22 cellular contexts compared by ENCODE assay signal in genomic region chr1:3062616-3063378, GRCh38. TPM values are rescaled to one million over a fixed set of nuclear protein-coding genes. Genes with fewer than 3 reads are reported as not detected.
DNase-seq lines count a peak whose midpoint lies in the region; ATAC-seq and TF ChIP-seq lines count a peak whose summit lies in the region.
"Had no signal": no experiment of that assay in that cellular context is flagged by ENCODE, and none has a peak within 500 bp of the region (broad histone marks: within the 10 kb centered on the region; RNA-seq: fewer than 3 reads in every experiment).

No MANE protein-coding gene starts in this region.

- TF ChIP-seq POLR2A in suprapubic skin (IDR thresholded peaks at IDR 0.05), result no peak

- DNase-seq in activated effector memory CD4-positive, alpha-beta T cell treated with anti-CD3 and anti-CD28 coated beads, Interleukin-2, amount 50 U/mL, for 16 hours, result peak; percentile 38
- DNase-seq in activated effector memory CD4-positive, alpha-beta T cell treated with Interleukin-2 at 50 U/mL for 16 hours, result no peak
- DNase-seq in left cardiac atrium, result peak; percentile 30
- peak; percentile 51 to 64 for DNase-seq in suprapubic skin (ENCODE audit: low spot score in 2 of 2)
- DNase-seq in kidney tubule cell (ENCODE audit: low spot score), result no peak
- no peak for DNase-seq in SJCRH30
- DNase-seq: 8988T; activated CD4-positive, alpha-beta T cell treated with anti-CD3 and anti-CD28 coated beads for 1 hour; activated gamma-delta T cell; colonic mucosa; GDM1; KG1; NCI-H69; occipital lobe; small intestine; T-helper 9 cell had no signal

- ATAC-seq in left cardiac atrium (no peak), SK-N-SH treated with all-trans-retinoic acid at 6 μM for 48 hours (no peak)
- ATAC-seq: GM12878 had no signal

- peaks cover 100% of the 10 kb centered on the region for H3K27me3 Mint-ChIP-seq in nephron (ENCODE audit: low read depth)

- no peaks in the 10 kb centered on the region for H3K36me3 ChIP-seq in suprapubic skin
- H3K36me3 ChIP-seq in SJCRH30, result no peaks in the 10 kb centered on the region
- H3K36me3 ChIP-seq: BLaER1, colonic mucosa, upper lobe of left lung had no signal

- 34% methylated on average over 16 of the region's 50 CpGs for WGBS in suprapubic skin

- H3K4me1 Mint-ChIP-seq in nephron, result no peaks in the 10 kb centered on the region

- H3K9me3 Mint-ChIP-seq in nephron, result peaks cover 12% of the 10 kb centered on the region

- no peak overlapping the region for H3K27ac Mint-ChIP-seq in nephron

- no peak for TF ChIP-seq EP300 in suprapubic skin (IDR thresholded peaks at IDR 0.05)

- peaks cover 97% of the 10 kb centered on the region for H3K27me3 ChIP-seq in suprapubic skin
- H3K27me3 ChIP-seq in SJCRH30, result peaks cover 10% of the 10 kb centered on the region; the same call in 1 of the 2 replicates

- peaks cover 4% of the 10 kb centered on the region for H3K36me3 Mint-ChIP-seq in nephron (ENCODE audit: low read depth)

- TF ChIP-seq CTCF in nephron (IDR thresholded peaks at IDR 0.05; ENCODE audit: unreplicated experiment in 3 of 3) (no peak), suprapubic skin (IDR thresholded peaks at IDR 0.05) (no peak)

- H3K4me1 ChIP-seq in suprapubic skin, result peaks cover 24% of the 10 kb centered on the region
- H3K4me1 ChIP-seq in SJCRH30, result no peaks in the 10 kb centered on the region
- H3K4me1 ChIP-seq: BLaER1, colonic mucosa had no signal

- intact Hi-C loops in left cardiac atrium (cut with DNase I), result loop anchor here in 1 of 2 donors (10.0 kb wide), 1 partner anchor 342 kb away; no protein-coding TSS in a partner anchor

- H3K9me3 ChIP-seq in suprapubic skin, result no peaks in the 10 kb centered on the region
- H3K9me3 ChIP-seq in SJCRH30 (replicated peaks), result no peaks in the 10 kb centered on the region
- H3K9me3 ChIP-seq: BLaER1, colonic mucosa, upper lobe of left lung had no signal

- H3K27ac ChIP-seq in suprapubic skin (no peak overlapping the region), SJCRH30 (no peak overlapping the region)
- H3K27ac ChIP-seq: BLaER1, colonic mucosa, HL-60, upper lobe of left lung had no signal

- H3K4me3 ChIP-seq in suprapubic skin (peak overlapping the region; percentile 13), SJCRH30 (no peak overlapping the region)
- H3K4me3 ChIP-seq: BLaER1, colonic mucosa, GM12878 had no signal

- peak overlapping the region in 2 of 3 experiments; percentile 8 to 25 for H3K4me3 Mint-ChIP-seq in nephron

TF ChIP-seq in SK-N-SH treated with all-trans-retinoic acid at 6 μM for 48 hours, 23 proteins besides CTCF, POLR2A, EP300 and RAD21:
- TF ChIP-seq OSR1 (CRISPR knock-in tag; IDR thresholded peaks at IDR 0.05), result no peak
- no peak for TF ChIP-seq ZFP3 (CRISPR knock-in tag; IDR thresholded peaks at IDR 0.05)
- TF ChIP-seq PPARA (CRISPR knock-in tag; IDR thresholded peaks at IDR 0.05; ENCODE audit: borderline replicate concordance), result no peak
- TF ChIP-seq TCF4 (CRISPR knock-in tag; IDR thresholded peaks at IDR 0.05; ENCODE audit: borderline replicate concordance), result no peak
- no peak for TF ChIP-seq CSDC2 (CRISPR knock-in tag; IDR thresholded peaks at IDR 0.05)
- TF ChIP-seq ZNF565 (CRISPR knock-in tag; conservative IDR thresholded peaks at IDR 0.05; ENCODE audit: low read depth), result no peak
- TF ChIP-seq, protein P1, sequence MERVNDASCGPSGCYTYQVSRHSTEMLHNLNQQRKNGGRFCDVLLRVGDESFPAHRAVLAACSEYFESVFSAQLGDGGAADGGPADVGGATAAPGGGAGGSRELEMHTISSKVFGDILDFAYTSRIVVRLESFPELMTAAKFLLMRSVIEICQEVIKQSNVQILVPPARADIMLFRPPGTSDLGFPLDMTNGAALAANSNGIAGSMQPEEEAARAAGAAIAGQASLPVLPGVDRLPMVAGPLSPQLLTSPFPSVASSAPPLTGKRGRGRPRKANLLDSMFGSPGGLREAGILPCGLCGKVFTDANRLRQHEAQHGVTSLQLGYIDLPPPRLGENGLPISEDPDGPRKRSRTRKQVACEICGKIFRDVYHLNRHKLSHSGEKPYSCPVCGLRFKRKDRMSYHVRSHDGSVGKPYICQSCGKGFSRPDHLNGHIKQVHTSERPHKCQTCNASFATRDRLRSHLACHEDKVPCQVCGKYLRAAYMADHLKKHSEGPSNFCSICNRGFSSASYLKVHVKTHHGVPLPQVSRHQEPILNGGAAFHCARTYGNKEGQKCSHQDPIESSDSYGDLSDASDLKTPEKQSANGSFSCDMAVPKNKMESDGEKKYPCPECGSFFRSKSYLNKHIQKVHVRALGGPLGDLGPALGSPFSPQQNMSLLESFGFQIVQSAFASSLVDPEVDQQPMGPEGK (CRISPR knock-in tag; IDR thresholded peaks at IDR 0.05; ENCODE audit: borderline replicate concordance), result no peak
- TF ChIP-seq RARB (CRISPR knock-in tag; IDR thresholded peaks at IDR 0.05), result no peak
- no peak for TF ChIP-seq POU6F1 (CRISPR knock-in tag; IDR thresholded peaks at IDR 0.05; ENCODE audit: borderline replicate concordance, low read depth)
- TF ChIP-seq, protein P2, sequence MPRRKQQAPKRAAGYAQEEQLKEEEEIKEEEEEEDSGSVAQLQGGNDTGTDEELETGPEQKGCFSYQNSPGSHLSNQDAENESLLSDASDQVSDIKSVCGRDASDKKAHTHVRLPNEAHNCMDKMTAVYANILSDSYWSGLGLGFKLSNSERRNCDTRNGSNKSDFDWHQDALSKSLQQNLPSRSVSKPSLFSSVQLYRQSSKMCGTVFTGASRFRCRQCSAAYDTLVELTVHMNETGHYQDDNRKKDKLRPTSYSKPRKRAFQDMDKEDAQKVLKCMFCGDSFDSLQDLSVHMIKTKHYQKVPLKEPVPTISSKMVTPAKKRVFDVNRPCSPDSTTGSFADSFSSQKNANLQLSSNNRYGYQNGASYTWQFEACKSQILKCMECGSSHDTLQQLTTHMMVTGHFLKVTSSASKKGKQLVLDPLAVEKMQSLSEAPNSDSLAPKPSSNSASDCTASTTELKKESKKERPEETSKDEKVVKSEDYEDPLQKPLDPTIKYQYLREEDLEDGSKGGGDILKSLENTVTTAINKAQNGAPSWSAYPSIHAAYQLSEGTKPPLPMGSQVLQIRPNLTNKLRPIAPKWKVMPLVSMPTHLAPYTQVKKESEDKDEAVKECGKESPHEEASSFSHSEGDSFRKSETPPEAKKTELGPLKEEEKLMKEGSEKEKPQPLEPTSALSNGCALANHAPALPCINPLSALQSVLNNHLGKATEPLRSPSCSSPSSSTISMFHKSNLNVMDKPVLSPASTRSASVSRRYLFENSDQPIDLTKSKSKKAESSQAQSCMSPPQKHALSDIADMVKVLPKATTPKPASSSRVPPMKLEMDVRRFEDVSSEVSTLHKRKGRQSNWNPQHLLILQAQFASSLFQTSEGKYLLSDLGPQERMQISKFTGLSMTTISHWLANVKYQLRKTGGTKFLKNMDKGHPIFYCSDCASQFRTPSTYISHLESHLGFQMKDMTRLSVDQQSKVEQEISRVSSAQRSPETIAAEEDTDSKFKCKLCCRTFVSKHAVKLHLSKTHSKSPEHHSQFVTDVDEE (CRISPR knock-in tag; IDR thresholded peaks at IDR 0.05), result no peak
- TF ChIP-seq ESRRG (CRISPR knock-in tag; IDR thresholded peaks at IDR 0.05), result no peak
- no peak for TF ChIP-seq TOX (CRISPR knock-in tag; IDR thresholded peaks at IDR 0.05; ENCODE audit: borderline replicate concordance)
TF ChIP-seq in SK-N-SH treated with all-trans-retinoic acid at 6 μM for 48 hours: peak in this region for 0.

RNA-seq across cellular contexts. Expression of gene PRDM16, which starts 6.2 kb away (rescaled TPM):
- total RNA-seq in left cardiac atrium, result 1 to 10 TPM in 1 of 2 donors, under 1 TPM in 1; 0.99 to 1.2 TPM
- total RNA-seq in suprapubic skin, result 1 to 10 TPM in 1 of 4 donors, under 1 TPM in 3; 0.19 to 1.6 (median 0.36) TPM
- 1.2 and 1.4 TPM in 2 replicates for total RNA-seq in SJCRH30 (2014; rRNA removed; shearing (Covaris generic))

RNA-seq across cellular contexts. Expression of gene ACTRT2, which starts 41.5 kb away (rescaled TPM):
- total RNA-seq in left cardiac atrium, result not detected
- total RNA-seq in suprapubic skin, result not detected
- total RNA-seq in SJCRH30 (2014; rRNA removed; shearing (Covaris generic)), result not detected in 2 replicates
- total RNA-seq: colonic mucosa, GM12878, occipital lobe, upper lobe of left lung had no signal

Comparison
In these comparisons a context has a peak if more than half of its experiments do, and no peak if none do; other contexts are left out.
1. DNase-seq: peak in activated effector memory CD4-positive, alpha-beta T cell treated with anti-CD3 and anti-CD28 coated beads, Interleukin-2, amount 50 U/mL, for 16 hours (single experiment), left cardiac atrium (single experiment) and suprapubic skin (2 of 2); none in activated effector memory CD4-positive, alpha-beta T cell treated with Interleukin-2 at 50 U/mL for 16 hours (single experiment), kidney tubule cell (single experiment) and SJCRH30 (0 of 2).